In the genomic region with DNA sequence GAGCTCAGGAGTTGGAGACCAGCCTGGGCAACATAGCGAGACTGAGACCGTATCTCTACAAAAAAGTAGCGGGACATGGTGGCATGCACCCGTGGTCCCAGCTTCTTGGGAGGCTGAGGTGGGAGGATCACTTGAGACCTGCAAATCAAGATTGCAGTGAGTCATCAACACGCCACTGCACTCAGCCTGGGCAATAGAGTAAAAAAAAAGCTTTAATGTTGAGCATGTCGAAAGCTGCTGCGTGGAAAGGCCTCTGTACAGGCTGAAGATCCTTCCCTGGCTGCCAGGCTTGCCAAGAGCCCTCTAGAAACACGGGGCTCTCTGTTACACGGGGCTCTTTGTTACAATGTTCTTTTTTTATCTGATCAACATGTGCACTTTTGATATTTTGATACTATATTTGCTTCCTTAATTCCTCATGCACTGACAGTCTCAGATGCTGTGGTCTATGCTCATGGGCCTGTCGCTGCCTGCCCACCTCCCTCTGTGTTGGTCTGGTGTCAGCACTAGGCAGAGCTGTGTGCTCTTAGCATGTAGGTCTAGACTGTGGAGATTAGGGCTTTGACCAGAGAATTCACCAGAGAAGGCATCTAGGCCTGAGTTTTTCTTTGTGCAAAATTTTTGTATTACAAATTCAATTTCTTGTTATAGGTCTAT, we compare ENCODE assay signal across 22 cellular contexts.
"Had no signal": no experiment of that assay in that cellular context is flagged by ENCODE, and none has a peak within 500 bp of the region (broad histone marks: within the 10 kb centered on the region; RNA-seq: fewer than 3 reads in every experiment).

No MANE protein-coding gene starts in this region.

- H3K9me3 Mint-ChIP-seq: activated CD4-positive, alpha-beta memory T cell treated with anti-CD3 and anti-CD28 coated beads for 36 hours; natural killer cell treated with Interleukin-12 subunit alpha and Interleukin-12 subunit beta and Interleukin-15 and Interleukin-18, amount 100 ng/mL, for 72 hours; T-helper 2 cell treated with Interferon-gamma antibody and Interleukin-4, amounts not matched to agents 5 μg/mL and 100 μg/mL, for 36 hours; WTC11 had no signal

- H3K4me3 ChIP-seq: esophagus squamous epithelium, hepatocyte, lower lobe of right lung, transverse colon, vagina had no signal

- H3K27me3 Mint-ChIP-seq: activated CD4-positive, alpha-beta memory T cell treated with anti-CD3 and anti-CD28 coated beads for 36 hours; natural killer cell treated with Interleukin-12 subunit alpha and Interleukin-12 subunit beta and Interleukin-15 and Interleukin-18, amount 100 ng/mL, for 72 hours had no signal

- DNase-seq: activated CD4-positive, alpha-beta memory T cell treated with anti-CD3 and anti-CD28 coated beads for 36 hours; activated CD4-positive, alpha-beta T cell treated with anti-CD3 and anti-CD28 coated beads for 4 hours; activated effector memory CD4-positive, alpha-beta T cell treated with anti-CD3 and anti-CD28 coated beads, Interleukin-2, amount 50 U/mL, for 16 hours; activated naive CD4-positive, alpha-beta T cell treated with anti-CD3 and anti-CD28 coated beads, Interleukin-2, amount 50 U/mL, for 16 hours; activated T-cell treated with anti-CD3 and anti-CD28 coated beads, Interleukin-2, amount 50 U/mL, for 48 hours; aorta; brain microvascular endothelial cell; cortex of kidney; esophagus squamous epithelium; lower lobe of right lung; nucleus accumbens; posterior cingulate gyrus; retina; stimulated activated CD4-positive, alpha-beta T cell treated with anti-CD3 and anti-CD28 coated beads, Interleukin-1b, Interleukin-23, amount 100 ng/mL, for 48 hours; stimulated activated CD8-positive, alpha-beta memory T cell treated with anti-CD3 and anti-CD28 coated beads, Interleukin-4, amount 100 ng/mL, for 48 hours; stimulated activated naive CD4-positive, alpha-beta T cell; transverse colon had no signal

- H3K4me1 Mint-ChIP-seq: WTC11 had no signal

- H3K4me3 Mint-ChIP-seq: activated CD4-positive, alpha-beta memory T cell treated with anti-CD3 and anti-CD28 coated beads for 36 hours; natural killer cell treated with Interleukin-12 subunit alpha and Interleukin-12 subunit beta and Interleukin-15 and Interleukin-18, amount 100 ng/mL, for 72 hours; T-helper 2 cell treated with Interferon-gamma antibody and Interleukin-4, amounts not matched to agents 5 μg/mL and 100 μg/mL, for 36 hours; WTC11 had no signal

- H3K27ac Mint-ChIP-seq: activated CD4-positive, alpha-beta memory T cell treated with anti-CD3 and anti-CD28 coated beads for 36 hours; natural killer cell treated with Interleukin-12 subunit alpha and Interleukin-12 subunit beta and Interleukin-15 and Interleukin-18, amount 100 ng/mL, for 72 hours; T-helper 2 cell treated with Interferon-gamma antibody and Interleukin-4, amounts not matched to agents 5 μg/mL and 100 μg/mL, for 36 hours; WTC11 had no signal

- H3K4me1 ChIP-seq: lower lobe of right lung, vagina had no signal

- H3K36me3 Mint-ChIP-seq: WTC11 had no signal

- H3K27ac ChIP-seq: brain microvascular endothelial cell, esophagus squamous epithelium, hepatocyte, lower lobe of right lung, transverse colon, vagina had no signal

- ATAC-seq: WTC11 had no signal

- H3K27me3 ChIP-seq: brain microvascular endothelial cell, esophagus squamous epithelium, hepatocyte, transverse colon, vagina had no signal

- H3K79me2 ChIP-seq: hepatocyte had no signal

- H3K9me3 ChIP-seq: esophagus squamous epithelium, lower lobe of right lung, transverse colon, vagina had no signal

- H3K4me2 ChIP-seq: hepatocyte had no signal

- H2AFZ ChIP-seq: hepatocyte had no signal
